2 cellular contexts compared by ENCODE assay signal in the genomic region with DNA sequence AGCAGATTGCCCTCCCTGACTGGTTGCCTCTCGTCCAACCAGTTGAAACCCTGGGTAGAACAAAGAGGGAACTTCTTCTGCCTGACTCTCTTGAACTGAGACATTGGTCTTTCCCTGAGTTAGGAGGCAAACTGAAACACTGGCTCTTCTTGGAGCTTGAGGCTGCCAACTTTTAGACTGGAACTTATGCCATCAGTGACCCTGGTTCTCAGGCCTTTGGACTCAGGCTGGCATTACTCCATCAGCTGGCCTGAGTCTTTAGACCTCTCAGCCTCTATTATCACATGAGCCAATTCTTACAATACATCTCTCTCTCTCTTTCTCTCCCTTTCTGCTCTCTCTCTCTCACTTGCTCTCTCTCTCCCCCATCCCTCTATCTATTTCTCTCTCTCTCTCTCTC.
TF ChIP-seq lines count a peak whose summit lies in the region.

No MANE protein-coding gene starts in this region.

TF ChIP-seq in HepG2, 621 proteins besides CTCF, POLR2A, EP300 and RAD21 (continued from another document):
- no peak for TF ChIP-seq U2AF2 (IDR thresholded peaks at IDR 0.05; ENCODE audit: low read depth, low read length)
- no peak for TF ChIP-seq GTF3A (CRISPR knock-in tag; conservative IDR thresholded peaks at IDR 0.05)
- no peak for TF ChIP-seq PATZ1 (CRISPR knock-in tag; IDR thresholded peaks at IDR 0.05)

TF ChIP-seq in endothelial cell of umbilical vein, 7 proteins besides CTCF, POLR2A, EP300 and RAD21:
- TF ChIP-seq MAX (IDR thresholded peaks at IDR 0.05; ENCODE audit: insufficient read depth, insufficient read length) (no peak), MYC (IDR thresholded peaks at IDR 0.05; ENCODE audit: low read depth, low read length) (no peak), JUN (IDR thresholded peaks at IDR 0.05; ENCODE audit: borderline replicate concordance, insufficient read depth, insufficient read length, low read depth) (no peak), FOS (IDR thresholded peaks at IDR 0.05; ENCODE audit: borderline replicate concordance, insufficient read depth, low read length) (no peak), GATA2 (IDR thresholded peaks at IDR 0.05; ENCODE audit: insufficient read depth, insufficient read length, low read depth, low read length) (no peak), EZH2 (IDR thresholded peaks at IDR 0.05; ENCODE audit: borderline replicate concordance, low read depth, low read length, severe bottlenecking) (no peak), POLR2AphosphoS5 (IDR thresholded peaks at IDR 0.05; ENCODE audit: insufficient read depth, low read depth, low read length) (no peak)
